ENCODE assay signal across 21 cellular contexts in the genomic region with DNA sequence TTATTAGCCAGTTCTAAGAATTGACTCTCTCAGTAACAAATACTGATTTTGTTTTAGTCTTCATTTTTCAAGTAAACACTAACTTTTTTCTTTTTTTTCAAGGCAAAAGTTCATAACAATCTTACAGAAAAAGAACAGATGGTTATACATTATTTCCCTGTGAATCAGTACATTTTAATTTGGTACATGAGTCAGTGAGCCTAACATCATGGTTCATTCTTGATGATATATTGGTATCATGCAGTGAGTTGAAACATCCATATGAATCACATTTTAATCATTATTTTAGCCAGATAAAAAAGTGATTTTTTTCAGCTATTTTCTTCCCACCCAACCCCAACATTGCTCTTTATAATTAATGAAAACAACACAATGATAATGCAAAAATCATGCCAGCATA.
"Had no signal": no experiment of that assay in that cellular context is flagged by ENCODE, and none has a peak within 500 bp of the region (broad histone marks: within the 10 kb centered on the region; RNA-seq: fewer than 3 reads in every experiment).

No MANE protein-coding gene starts in this region.

- H3K9me3 ChIP-seq: tibial artery had no signal

- H3K4me1 ChIP-seq: tibial artery had no signal

- H3K9me3 Mint-ChIP-seq: activated CD4-positive, alpha-beta T cell treated with anti-CD3 and anti-CD28 coated beads, Interleukin-2, amount 10 ng/mL, durations not matched to agents 24 days and 14 days had no signal

- H3K27me3 ChIP-seq: tibial artery had no signal

- H3K4me3 Mint-ChIP-seq: activated CD4-positive, alpha-beta T cell treated with anti-CD3 and anti-CD28 coated beads, Interleukin-2, amount 10 ng/mL, durations not matched to agents 24 days and 14 days; activated CD8-positive, alpha-beta T cell treated with anti-CD3 and anti-CD28 coated beads, Interleukin-2, amount 10 ng/mL, durations not matched to agents 7 days and 5 days; activated naive CD8-positive, alpha-beta T cell; natural killer cell treated with Interleukin-12 subunit alpha and Interleukin-12 subunit beta and Interleukin-15 and Interleukin-18, amount 100 ng/mL, for 72 hours; T-helper 2 cell treated with Interferon-gamma antibody and Interleukin-4, amounts not matched to agents 5 μg/mL and 100 μg/mL, for 36 hours had no signal

- H3K36me3 Mint-ChIP-seq: activated naive CD8-positive, alpha-beta T cell; natural killer cell treated with Interleukin-12 subunit alpha and Interleukin-12 subunit beta and Interleukin-15 and Interleukin-18, amount 100 ng/mL, for 72 hours had no signal

- H3K27ac Mint-ChIP-seq: activated CD4-positive, alpha-beta T cell treated with anti-CD3 and anti-CD28 coated beads, Interleukin-2, amount 10 ng/mL, durations not matched to agents 24 days and 14 days; activated CD8-positive, alpha-beta T cell treated with anti-CD3 and anti-CD28 coated beads, Interleukin-2, amount 10 ng/mL, durations not matched to agents 7 days and 5 days; activated naive CD8-positive, alpha-beta T cell; natural killer cell treated with Interleukin-12 subunit alpha and Interleukin-12 subunit beta and Interleukin-15 and Interleukin-18, amount 100 ng/mL, for 72 hours; T-helper 2 cell treated with Interferon-gamma antibody and Interleukin-4, amounts not matched to agents 5 μg/mL and 100 μg/mL, for 36 hours had no signal

- H3K4me3 ChIP-seq: tibial artery had no signal

- H3K36me3 ChIP-seq: tibial artery had no signal

- H3K4me1 Mint-ChIP-seq: activated CD4-positive, alpha-beta T cell treated with anti-CD3 and anti-CD28 coated beads, Interleukin-2, amount 10 ng/mL, durations not matched to agents 24 days and 14 days had no signal

- ATAC-seq: activated CD8-positive, alpha-beta T cell treated with anti-CD3 and anti-CD28 coated beads, Interleukin-2, amount 10 ng/mL, durations not matched to agents 7 days and 5 days; left ventricle myocardium superior; natural killer cell treated with Interleukin-12 subunit alpha and Interleukin-12 subunit beta and Interleukin-15 and Interleukin-18, amount 100 ng/mL, for 72 hours had no signal

- H3K27me3 Mint-ChIP-seq: activated CD4-positive, alpha-beta T cell treated with anti-CD3 and anti-CD28 coated beads, Interleukin-2, amount 10 ng/mL, durations not matched to agents 24 days and 14 days; activated naive CD8-positive, alpha-beta T cell; natural killer cell treated with Interleukin-12 subunit alpha and Interleukin-12 subunit beta and Interleukin-15 and Interleukin-18, amount 100 ng/mL, for 72 hours had no signal

- H3K27ac ChIP-seq: tibial artery had no signal

- DNase-seq: activated CD4-positive, alpha-beta T cell treated with anti-CD3 and anti-CD28 coated beads, Interleukin-2, amount 10 ng/mL, durations not matched to agents 24 days and 14 days; activated CD4-positive, CD25-positive, alpha-beta regulatory T cell; activated CD8-positive, alpha-beta memory T cell treated with anti-CD3 and anti-CD28 coated beads, Interleukin-2, amount 50 U/mL, for 4 hours; activated CD8-positive, alpha-beta T cell treated with anti-CD3 and anti-CD28 coated beads, Interleukin-2, amount 10 ng/mL, durations not matched to agents 7 days and 5 days; activated gamma-delta T cell treated with Interleukin-2 at 50 U/mL for 16 hours; activated T-cell treated with anti-CD3 and anti-CD28 coated beads, Interleukin-2, amount 50 U/mL, for 48 hours; amygdala; dermis blood vessel endothelial cell; erythroblast; head of caudate nucleus; kidney glomerular epithelial cell; left ventricle myocardium superior; mesenchymal stem cell; nucleus accumbens; small intestine; stimulated activated CD4-positive, alpha-beta T cell treated with anti-CD3 and anti-CD28 coated beads, Interleukin-4, amount 100 ng/mL, for 24 hours; stimulated activated naive CD4-positive, alpha-beta T cell; tibial artery had no signal
